Comparison of ENCODE assay signal across 1 cellular context in genomic region chr14:54746019-54746418, GRCh38.
TF ChIP-seq lines count a peak whose summit lies in the region.

No MANE protein-coding gene starts in this region.

TF ChIP-seq in HepG2, 621 proteins besides CTCF, POLR2A, EP300 and RAD21 (continued from another document):
- no peak for TF ChIP-seq ZBTB2 (CRISPR knock-in tag; IDR thresholded peaks at IDR 0.05; ENCODE audit: low read depth)
- TF ChIP-seq CC2D1A (CRISPR knock-in tag; IDR thresholded peaks at IDR 0.05): no peak
- TF ChIP-seq SNRNP70 (IDR thresholded peaks at IDR 0.05; ENCODE audit: low read depth, low read length): no peak
- no peak for TF ChIP-seq SMC3 (IDR thresholded peaks at IDR 0.05; ENCODE audit: low read length)
- TF ChIP-seq ZGPAT (CRISPR knock-in tag; IDR thresholded peaks at IDR 0.05): no peak
- no peak for TF ChIP-seq ZNF749 (CRISPR knock-in tag; IDR thresholded peaks at IDR 0.05; ENCODE audit: borderline replicate concordance)
- TF ChIP-seq ZSCAN21 (CRISPR knock-in tag; IDR thresholded peaks at IDR 0.05; ENCODE audit: borderline replicate concordance): no peak
- no peak for TF ChIP-seq WIZ (CRISPR knock-in tag; IDR thresholded peaks at IDR 0.05)
- TF ChIP-seq ZNF644 (CRISPR knock-in tag; IDR thresholded peaks at IDR 0.05; ENCODE audit: low read depth): no peak
- no peak for TF ChIP-seq RXRA (CRISPR knock-in tag; IDR thresholded peaks at IDR 0.05)
